In genomic region chr19:4471400-4472173, GRCh38 we compare ENCODE assay signal across 8 cellular contexts. TPM values are rescaled to one million over a fixed set of nuclear protein-coding genes. Genes with fewer than 3 reads are reported as not detected.
DNase-seq lines count a peak whose midpoint lies in the region; ATAC-seq and TF ChIP-seq lines count a peak whose summit lies in the region.

No MANE protein-coding gene starts in this region.

- H3K4me1 Mint-ChIP-seq in activated T-cell treated with anti-CD3 and anti-CD28 coated beads, Interleukin-2, amount 50 U/mL, for 24 hours (ENCODE audit: low read depth): peaks cover 20% of the 10 kb centered on the region

- intact Hi-C loops in PC-3 (cut with micrococcal nuclease): loop anchor here (5.0 kb wide), 1 partner anchor 46 kb away; the partner anchor contains the start of gene PLIN4
- intact Hi-C loops in esophagus squamous epithelium (cut with DNase I): no loop called here

- no peaks in the 10 kb centered on the region for H3K27me3 ChIP-seq in PC-3 (ENCODE audit: low read length)
- no peaks in the 10 kb centered on the region for H3K27me3 ChIP-seq in esophagus squamous epithelium
- H3K27me3 ChIP-seq in muscle layer of colon (ENCODE audit: control insufficient read depth in 1 of 2, insufficient read depth in 2 of 2, low read length in 2 of 2): no peaks in the 10 kb centered on the region

- H3K4me3 ChIP-seq in PC-3 (ENCODE audit: low read length): peak overlapping the region; percentile 98
- peak overlapping the region; percentile 64 to 93 (median 89) for H3K4me3 ChIP-seq in esophagus squamous epithelium
- H3K4me3 ChIP-seq in muscle layer of colon (ENCODE audit: low read depth in 1 of 2, low read length in 2 of 2): peak overlapping the region; percentile 66 to 78

- no peaks in the 10 kb centered on the region for H3K9me3 ChIP-seq in PC-3 (ENCODE audit: low read length)
- H3K9me3 ChIP-seq in esophagus squamous epithelium: no peaks in the 10 kb centered on the region
- H3K9me3 ChIP-seq in muscle layer of colon (ENCODE audit: low read length): no peaks in the 10 kb centered on the region

- peaks cover 7% of the 10 kb centered on the region; the same call in 1 of the 2 replicates for H3K36me3 ChIP-seq in PC-3 (ENCODE audit: low read depth, low read length)
- peaks cover 7 to 16% (median 7%) of the 10 kb centered on the region in 3 donors for H3K36me3 ChIP-seq in esophagus squamous epithelium
- peaks cover 4% of the 10 kb centered on the region for H3K36me3 ChIP-seq in muscle layer of colon (ENCODE audit: insufficient read depth, low read length)

- 1% methylated on average over 26 to 32 of the region's 33 CpGs for WGBS in esophagus squamous epithelium, 2 donors

- CTCF ChIA-PET in PC-3 (lab: Charles Lee): interaction anchor here (0.6 to 1.3 kb wide), 4 partner anchors 54 to 320 kb away, joined by 3 to 14 read pairs (median 4); partner anchors contain the start of genes FEM1A and SH3GL1

- H3K4me2 ChIP-seq in PC-3 (ENCODE audit: low read length): peak overlapping the region; percentile 90

- in situ Hi-C loops in KBM-7 (cut with MboI; ENCODE audit: low pct_unique_long_range_greater_than_20kb, low sequenced_read_pairs): no loop called here

- POLR2A ChIA-PET in PC-3 (lab: Charles Lee; ENCODE audit: unreplicated experiment): interaction anchor here (0.5 to 1.0 kb wide), 8 partner anchors 9 to 163 kb away, joined by 3 to 14 read pairs (median 5); partner anchors contain the start of gene PLIN4

- DNase-seq in DMS153 treated with DMSO at 0.1 percent for 48 hours (lab: John Stamatoyannopoulos, UW; ENCODE audit: unreplicated experiment): peak; percentile 100
- peak; percentile 100 for DNase-seq in KBM-7
- peak; percentile 100 for DNase-seq in PC-3
- peak; percentile 94 for DNase-seq in activated T-cell treated with anti-CD3 and anti-CD28 coated beads, Interleukin-2, amount 50 U/mL, for 24 hours
- peak; percentile 99 for DNase-seq in esophagus squamous epithelium (lab: John Stamatoyannopoulos, UW)
- DNase-seq in stimulated activated CD8-positive, alpha-beta memory T cell treated with anti-CD3 and anti-CD28 coated beads, Interleukin-7, amount 100 ng/mL, for 1 hour (ENCODE audit: low read depth in 2 of 2): peak; percentile 90 to 91

- no peak overlapping the region for H3K27ac Mint-ChIP-seq in activated T-cell treated with anti-CD3 and anti-CD28 coated beads, Interleukin-2, amount 50 U/mL, for 24 hours

- no peaks in the 10 kb centered on the region for H3K9me3 Mint-ChIP-seq in activated T-cell treated with anti-CD3 and anti-CD28 coated beads, Interleukin-2, amount 50 U/mL, for 24 hours

- peaks cover 15% of the 10 kb centered on the region for H3K36me3 Mint-ChIP-seq in activated T-cell treated with anti-CD3 and anti-CD28 coated beads, Interleukin-2, amount 50 U/mL, for 24 hours (ENCODE audit: low read depth)

- peaks cover 13% of the 10 kb centered on the region; the same call in 1 of the 2 replicates for H3K4me1 ChIP-seq in PC-3 (ENCODE audit: insufficient read depth, low read length)
- H3K4me1 ChIP-seq in esophagus squamous epithelium: peaks cover 23 to 37% (median 25%) of the 10 kb centered on the region in 3 donors
- H3K4me1 ChIP-seq in muscle layer of colon (ENCODE audit: insufficient read depth, low read length): peaks cover 21% of the 10 kb centered on the region

- H2AFZ ChIP-seq in PC-3 (ENCODE audit: low read length): peak overlapping the region; percentile 96

- H4K20me1 ChIP-seq in PC-3 (ENCODE audit: low read length): no peaks in the 10 kb centered on the region

- no TSS peak for BruUV-seq in PC-3 (replicated peaks; lab: Mats Ljungman, UMichigan)

- ATAC-seq in GM21723 (IDR thresholded peaks at IDR 0.05; ENCODE audit: unreplicated experiment): peak; percentile 86
- ATAC-seq in PC-3: peak; percentile 89

- no peaks in the 10 kb centered on the region for H3K9me2 ChIP-seq in PC-3 (replicated peaks; ENCODE audit: low read length)

- H3K4me3 Mint-ChIP-seq in activated T-cell treated with anti-CD3 and anti-CD28 coated beads, Interleukin-2, amount 50 U/mL, for 24 hours: no peak overlapping the region

- H3K27ac ChIP-seq in PC-3 (ENCODE audit: low read length): peak overlapping the region; percentile 49
- H3K27ac ChIP-seq in esophagus squamous epithelium: peak overlapping the region; percentile 79 to 93 (median 92)
- H3K27ac ChIP-seq in muscle layer of colon (ENCODE audit: low read depth, low read length): peak overlapping the region; percentile 92

- TF ChIP-seq CTCF in PC-3 (conservative IDR thresholded peaks at IDR 0.05; ENCODE audit: low read depth, low read length) (no peak), esophagus squamous epithelium (IDR thresholded peaks at IDR 0.05) (no peak)

- H3F3A ChIP-seq in PC-3 (ENCODE audit: low read length, unreplicated experiment): no peaks in the 10 kb centered on the region

- H3K27me3 Mint-ChIP-seq in activated T-cell treated with anti-CD3 and anti-CD28 coated beads, Interleukin-2, amount 50 U/mL, for 24 hours: no peaks in the 10 kb centered on the region

- peak overlapping the region; percentile 76 for H3K9ac ChIP-seq in PC-3 (ENCODE audit: low read length)
- peak overlapping the region; percentile 44 for H3K9ac ChIP-seq in muscle layer of colon (ENCODE audit: low read length)

- peak in 3 of 4 donors; percentile 37 to 57 (median 41) for TF ChIP-seq POLR2A in esophagus squamous epithelium (IDR thresholded peaks at IDR 0.05)

- H3K79me2 ChIP-seq in PC-3 (ENCODE audit: low read length): peaks cover 28% of the 10 kb centered on the region

RNA-seq across cellular contexts. Expression of gene HDGFL2, which starts 0.5 kb away (rescaled TPM):
- total RNA-seq in PC-3 (2014; rRNA removed) (111 and 165 TPM in 2 replicates), esophagus squamous epithelium (10 to 100 TPM; 18.4 to 28.8 (median 20.5) TPM)

RNA-seq across cellular contexts. Expression of gene UBXN6, which starts 14.0 kb away (rescaled TPM):
- total RNA-seq in PC-3 (2014; rRNA removed) (64.0 and 86.1 TPM in 2 replicates), esophagus squamous epithelium (10 to 100 TPM; 40.7 to 72.9 (median 50.8) TPM)

RNA-seq across cellular contexts. Expression of gene PLIN4, which starts 46.7 kb away (rescaled TPM):
- total RNA-seq in PC-3 (2014; rRNA removed): 9.1 and 9.8 TPM in 2 replicates
- total RNA-seq in esophagus squamous epithelium: 1 to 10 TPM; 1.4 to 6.7 (median 2.4) TPM

Comparison
In these comparisons a context has a peak if more than half of its experiments do, and no peak if none do; other contexts are left out.
1. Peak in every context shown above with its lines: DNase-seq, ATAC-seq, H3K4me3 ChIP-seq and H3K27ac ChIP-seq.